27 cellular contexts compared by ENCODE assay signal in genomic region chr17:57270801-57271245, GRCh38. TPM values are rescaled to one million over a fixed set of nuclear protein-coding genes. Genes with fewer than 3 reads are reported as not detected.
DNase-seq lines count a peak whose midpoint lies in the region; ATAC-seq, FAIRE-seq and TF ChIP-seq lines count a peak whose summit lies in the region.
"Had no signal": no experiment of that assay in that cellular context is flagged by ENCODE, and none has a peak within 500 bp of the region (broad histone marks: within the 10 kb centered on the region; RNA-seq: fewer than 3 reads in every experiment).

No MANE protein-coding gene starts in this region.

- H3K4ac ChIP-seq in trophoblast cell (ENCODE audit: low read depth, low read length) = no peak overlapping the region

- ATAC-seq in GM21737 (IDR thresholded peaks at IDR 0.05; ENCODE audit: unreplicated experiment) = no peak
- ATAC-seq: foreskin keratinocyte, sciatic nerve had no signal

- 63% methylated on average over 7 of the region's 7 CpGs for WGBS in SK-N-SH (ENCODE audit: low lambda C conversion rate)
- WGBS in trophoblast cell (ENCODE audit: extremely low coverage, insufficient coverage, insufficient read length) = no CpG with 5 or more reads among the region's 7 CpGs

- no peak overlapping the region for H4K91ac ChIP-seq in trophoblast cell (ENCODE audit: low read depth, low read length)

- no peak for TF ChIP-seq CTCF in SK-N-SH (IDR thresholded peaks at IDR 0.05)
- TF ChIP-seq CTCF in glutamatergic neuron (IDR thresholded peaks at IDR 0.05; ENCODE audit: partially characterized antibody, unreplicated experiment) = no peak

- no peaks in the 10 kb centered on the region for H3K27me3 Mint-ChIP-seq in glutamatergic neuron (ENCODE audit: unreplicated experiment)
- H3K27me3 Mint-ChIP-seq: CD8-positive, alpha-beta memory T cell had no signal

- peak; percentile 4 for TF ChIP-seq RAD21 in SK-N-SH (IDR thresholded peaks at IDR 0.05; ENCODE audit: low read length)

- H4K12ac ChIP-seq in trophoblast cell (ENCODE audit: low read depth, low read length) = no peak overlapping the region

- H3K18ac ChIP-seq in trophoblast cell (ENCODE audit: low read length) = peak overlapping the region; percentile 30

- H3K79me2 ChIP-seq in SK-N-SH (ENCODE audit: insufficient read depth) (no peaks in the 10 kb centered on the region; the same call in 1 of the 2 replicates), trophoblast cell (ENCODE audit: control insufficient read depth, insufficient read depth, low read length, poor library complexity) (peaks cover 3% of the 10 kb centered on the region)

- DNase-seq in EH (ENCODE audit: low read depth) = peak; percentile 31
- DNase-seq in SK-N-SH = peak; percentile 78
- no peak for DNase-seq in glutamatergic neuron
- no peak for DNase-seq in trophoblast cell
- no peak for DNase-seq in GM19240 (ENCODE audit: insufficient read length, low spot score)
- DNase-seq in urothelium cell line (ENCODE audit: low spot score) = no peak
- DNase-seq: activated CD4-positive, alpha-beta T cell treated with anti-CD3 and anti-CD28 coated beads, Interleukin-2, amount 50 U/mL, for 1 hour; activated naive CD4-positive, alpha-beta T cell; amygdala; CD8-positive, alpha-beta memory T cell; DMS53; effector CD8-positive, alpha-beta T cell; foreskin keratinocyte; hypothalamus; KG1; NCI-H146; NCI-H524 treated with DMSO at 0.1 percent for 48 hours had no signal

- H3K27ac ChIP-seq in SK-N-SH (ENCODE audit: low read depth in 2 of 2, low read length in 1 of 2) (peak overlapping the region in 1 of 2 experiments; percentile 95; a peak in 3 of 4 replicates), trophoblast cell (ENCODE audit: low read depth, low read length) (no peak overlapping the region)
- H3K27ac ChIP-seq: cardiac muscle cell, foreskin keratinocyte, SK-N-MC had no signal

- H3F3A ChIP-seq in SK-N-SH (replicated peaks; ENCODE audit: insufficient read depth) = no peaks in the 10 kb centered on the region

- H3K4me3 Mint-ChIP-seq in glutamatergic neuron (ENCODE audit: unreplicated experiment) = peak overlapping the region; percentile 2
- H3K4me3 Mint-ChIP-seq: CD8-positive, alpha-beta memory T cell; T-helper 2 cell treated with Interferon-gamma antibody and Interleukin-4, amounts not matched to agents 5 μg/mL and 100 μg/mL, for 36 hours had no signal

- 0 out of 2 replicates have a peak, but pooled peaks cover 5% of the 10 kb centered on the region for H4K20me1 ChIP-seq in SK-N-SH (ENCODE audit: insufficient read depth)

- H3K36me3 Mint-ChIP-seq in glutamatergic neuron (ENCODE audit: unreplicated experiment) = peaks cover 11% of the 10 kb centered on the region

- no peak for FAIRE-seq in urothelium cell line (lab: Jason Lieb, UNC)
- FAIRE-seq: GM12892, GM19239, HTR-8/SVneo, islet of Langerhans had no signal

- no peak overlapping the region for H3K4me2 ChIP-seq in SK-N-SH
- no peak overlapping the region for H3K4me2 ChIP-seq in trophoblast cell (ENCODE audit: low read length)

- POLR2A ChIA-PET in SK-N-SH (lab: Yijun Ruan, JAX) = interaction anchor here (0.7 to 2.6 kb wide), 6 partner anchors 8 to 579 kb away, joined by 3 to 18 read pairs (median 8); partner anchors contain the start of gene MRPS23

- H3K9me2 ChIP-seq in SK-N-SH = no peaks in the 10 kb centered on the region

- no peak overlapping the region for H3K23ac ChIP-seq in trophoblast cell (ENCODE audit: low read length)

- no peak overlapping the region for H2BK120ac ChIP-seq in trophoblast cell (ENCODE audit: insufficient read depth, low read length, poor library complexity)

- no peak overlapping the region for H2AK5ac ChIP-seq in trophoblast cell (ENCODE audit: low read length)

- H3K4me1 ChIP-seq in SK-N-SH (ENCODE audit: control insufficient read depth in 1 of 2, insufficient read depth in 2 of 2, low read depth in 1 of 2, low read length in 1 of 2) = peaks cover 0 to 51% of the 10 kb centered on the region in 2 experiments; a peak in 2 of 4 replicates
- peaks cover 13 to 18% of the 10 kb centered on the region in 2 experiments for H3K4me1 ChIP-seq in trophoblast cell (ENCODE audit: control insufficient read depth in 1 of 2, insufficient read depth in 2 of 2, low read length in 2 of 2)
- H3K4me1 ChIP-seq: foreskin keratinocyte had no signal

- H2BK12ac ChIP-seq in trophoblast cell (ENCODE audit: low read length) = no peak overlapping the region

- H2AFZ ChIP-seq in SK-N-SH (ENCODE audit: low read depth) = no peak overlapping the region
- H2AFZ ChIP-seq in trophoblast cell (ENCODE audit: insufficient read depth, low read length, poor library complexity) = no peak overlapping the region

- H3K36me3 ChIP-seq in SK-N-SH (replicated peaks in 1 of 2; ENCODE audit: control insufficient read depth in 1 of 2, insufficient read depth in 2 of 2, low read length in 1 of 2) = peaks cover 19 to 72% of the 10 kb centered on the region in 2 experiments
- H3K36me3 ChIP-seq in trophoblast cell (ENCODE audit: control insufficient read depth in 1 of 2, insufficient read depth in 2 of 2, low read length in 2 of 2) = peaks cover 26 to 56% of the 10 kb centered on the region in 2 experiments

- CTCF ChIA-PET in SK-N-SH (lab: Yijun Ruan, JAX) = interaction anchor here (0.6 to 3.8 kb wide), 13 partner anchors 9 to 1497 kb away, joined by 3 to 26 read pairs (median 3); partner anchors contain the start of genes CUEDC1 and MSI2

- peaks cover 2% of the 10 kb centered on the region for H3K79me1 ChIP-seq in trophoblast cell (ENCODE audit: low read length)

- TF ChIP-seq EP300 in SK-N-SH (IDR thresholded peaks at IDR 0.05; ENCODE audit: borderline replicate concordance in 1 of 2, low read depth in 1 of 2, low read length in 1 of 2) = no peak; a peak in 1 of 4 replicates

- H3K27ac Mint-ChIP-seq in glutamatergic neuron (ENCODE audit: unreplicated experiment) = peak overlapping the region; percentile 35
- H3K27ac Mint-ChIP-seq: T-helper 2 cell treated with Interferon-gamma antibody and Interleukin-4, amounts not matched to agents 5 μg/mL and 100 μg/mL, for 36 hours had no signal

- H3K9me3 ChIP-seq in SK-N-SH = no peaks in the 10 kb centered on the region
- no peaks in the 10 kb centered on the region for H3K9me3 ChIP-seq in trophoblast cell (ENCODE audit: insufficient read depth, low read depth, low read length)

- H3K14ac ChIP-seq in trophoblast cell (ENCODE audit: low read length) = no peak overlapping the region

- no peak overlapping the region for H2BK5ac ChIP-seq in trophoblast cell (ENCODE audit: low read depth, low read length, poor library complexity)

- H4K8ac ChIP-seq in trophoblast cell (ENCODE audit: low read depth, low read length) = no peak overlapping the region

- H3K4me1 Mint-ChIP-seq in glutamatergic neuron (ENCODE audit: low read depth, unreplicated experiment) = peaks cover 36% of the 10 kb centered on the region

- H3K4me3 ChIP-seq in SK-N-SH (ENCODE audit: low read depth in 2 of 2, low read length in 1 of 2) = no peak overlapping the region
- H3K4me3 ChIP-seq in trophoblast cell (ENCODE audit: low read depth, low read length) = no peak overlapping the region
- H3K4me3 ChIP-seq: cardiac muscle cell, lung, SK-N-MC had no signal

- no peaks in the 10 kb centered on the region for H3K27me3 ChIP-seq in SK-N-SH (ENCODE audit: insufficient read depth)
- no peaks in the 10 kb centered on the region for H3K27me3 ChIP-seq in trophoblast cell (ENCODE audit: insufficient read depth, low read length)
- H3K27me3 ChIP-seq: cardiac muscle cell, foreskin keratinocyte had no signal

- peaks cover 5% of the 10 kb centered on the region for H3K9me3 Mint-ChIP-seq in glutamatergic neuron (ENCODE audit: unreplicated experiment)
- H3K9me3 Mint-ChIP-seq: CD8-positive, alpha-beta memory T cell; T-helper 2 cell treated with Interferon-gamma antibody and Interleukin-4, amounts not matched to agents 5 μg/mL and 100 μg/mL, for 36 hours had no signal

- H3K9ac ChIP-seq in SK-N-SH = no peak overlapping the region
- no peak overlapping the region for H3K9ac ChIP-seq in trophoblast cell (ENCODE audit: low read length)

TF ChIP-seq in SK-N-SH, 30 proteins besides CTCF, POLR2A, EP300 and RAD21:
- TF ChIP-seq SIN3A (IDR thresholded peaks at IDR 0.05; ENCODE audit: borderline replicate concordance, low read depth, low read length) (no peak), FOSL2 (IDR thresholded peaks at IDR 0.05; ENCODE audit: borderline replicate concordance, low read depth) (no peak), GATA2 (CRISPR knock-in tag; IDR thresholded peaks at IDR 0.05) (peak; percentile 79), TCF12 (IDR thresholded peaks at IDR 0.05) (no peak), MXI1 (IDR thresholded peaks at IDR 0.05; ENCODE audit: low read depth, low read length) (peak; percentile 81), YY1 (IDR thresholded peaks at IDR 0.05; ENCODE audit: low read depth) (no peak), RCOR1 (IDR thresholded peaks at IDR 0.05; ENCODE audit: low read length) (peak; percentile 35; the same call in 1 of the 2 replicates), FOXJ3 (CRISPR knock-in tag; IDR thresholded peaks at IDR 0.05) (0 out of 2 replicates have a peak, but pooled peaks have one; percentile 47), MEF2A (IDR thresholded peaks at IDR 0.05; ENCODE audit: borderline replicate concordance, low read depth) (no peak), SMC3 (IDR thresholded peaks at IDR 0.05; ENCODE audit: low read depth, low read length) (no peak), PBX3 (IDR thresholded peaks at IDR 0.05) (0 out of 2 replicates have a peak, but pooled peaks have one; percentile 19), ELF1 (IDR thresholded peaks at IDR 0.05) (no peak), POLR2AphosphoS5 (IDR thresholded peaks at IDR 0.05; ENCODE audit: low read depth, low read length) (no peak)

RNA-seq across cellular contexts. Expression of gene MSI2, which starts 14.5 kb away (rescaled TPM):
- 24.1 and 25.5 TPM in 2 replicates for polyA plus RNA-seq in SK-N-SH (2012; rRNA removed)
- 23.2 and 23.5 TPM in 2 replicates for polyA plus RNA-seq in SK-N-SH (2012; cell fraction: cytosol; rRNA removed)
- polyA plus RNA-seq in SK-N-SH (2012; cell fraction: nucleus; rRNA removed) = 25.7 and 34.7 TPM in 2 replicates
- total RNA-seq in glutamatergic neuron (ENCODE audit: unreplicated experiment) = 141 TPM
- 41.6 and 44.9 TPM in 2 replicates for polyA plus RNA-seq in trophoblast cell (2013)

Comparison
In these comparisons a context has a peak if more than half of its experiments do, and no peak if none do; other contexts are left out.
1. DNase-seq: peak in EH (single experiment) and SK-N-SH (single experiment); none in glutamatergic neuron (single experiment), trophoblast cell (0 of 2), GM19240 (single experiment) and urothelium cell line (single experiment).